Comparison of ENCODE assay signal across 30 cellular contexts in genomic region chr2:61566566-61566965, GRCh38.
"Had no signal": no experiment of that assay in that cellular context is flagged by ENCODE, and none has a peak within 500 bp of the region (broad histone marks: within the 10 kb centered on the region; RNA-seq: fewer than 3 reads in every experiment).

No MANE protein-coding gene starts in this region.

- H3K36me3 ChIP-seq: esophagus muscularis mucosa, gastrocnemius medialis, heart left ventricle, left lung, neutrophil, pancreas, right atrium auricular region, thoracic aorta, tibial nerve, upper lobe of left lung had no signal

- H3K27ac Mint-ChIP-seq: endodermal cell; mesothelial cell of epicardium; natural killer cell treated with Interleukin-12 subunit alpha and Interleukin-12 subunit beta and Interleukin-15 and Interleukin-18, amount 100 ng/mL, for 72 hours; progenitor cell of endocrine pancreas; stimulated activated memory B cell treated with anti-CD40 and anti-IgM and Interleukin-4, amounts not matched to agents 10 μg/mL and 1 μg/mL and 100 μg/mL, for 72 hours had no signal

- H3K79me2 ChIP-seq: hepatocyte had no signal

- H3K4me1 ChIP-seq: esophagus muscularis mucosa, gastrocnemius medialis, heart left ventricle, left lung, pancreas, right atrium auricular region, tibial nerve, upper lobe of left lung had no signal

- H3K27ac ChIP-seq: esophagus muscularis mucosa, gastrocnemius medialis, heart left ventricle, hepatocyte, left lung, neutrophil, pancreas, right atrium auricular region, thoracic aorta, tibial nerve, upper lobe of left lung had no signal

- H3K9me3 Mint-ChIP-seq: central memory CD8-positive, alpha-beta T cell; mesothelial cell of epicardium; natural killer cell treated with Interleukin-12 subunit alpha and Interleukin-12 subunit beta and Interleukin-15 and Interleukin-18, amount 100 ng/mL, for 72 hours; neural crest cell; stimulated activated memory B cell treated with anti-CD40 and anti-IgM and Interleukin-4, amounts not matched to agents 10 μg/mL and 1 μg/mL and 100 μg/mL, for 72 hours had no signal

- DNase-seq: cortex of kidney; effector CD8-positive, alpha-beta T cell; endodermal cell; gastrocnemius medialis; heart left ventricle; left cardiac atrium; left lung; mucosa of descending colon; naive B cell; pancreas; stimulated activated CD4-positive, alpha-beta T cell treated with anti-CD3 and anti-CD28 coated beads, Interleukin-2, amount 100 ng/mL, for 24 hours; stimulated activated CD4-positive, alpha-beta T cell treated with anti-CD3 and anti-CD28 coated beads, Interleukin-4, amount 100 ng/mL, for 4 hours; stimulated activated naive CD8-positive, alpha-beta T cell treated with anti-CD3 and anti-CD28 coated beads, Interleukin-15, Interleukin-2, amounts not matched to agents 100 U/mL and 50 U/mL, for 24 hours; substantia nigra; upper lobe of left lung had no signal

- H3K4me2 ChIP-seq: hepatocyte had no signal

- H3K4me3 ChIP-seq: esophagus muscularis mucosa, gastrocnemius medialis, heart left ventricle, hepatocyte, left lung, mucosa of descending colon, pancreas, right atrium auricular region, thoracic aorta, tibial nerve, upper lobe of left lung had no signal

- H3K9me3 ChIP-seq: esophagus muscularis mucosa, gastrocnemius medialis, heart left ventricle, left lung, mucosa of descending colon, neutrophil, pancreas, right atrium auricular region, thoracic aorta, tibial nerve, upper lobe of left lung had no signal

- FAIRE-seq: islet of Langerhans, pancreas, urothelium cell line had no signal

- H2AFZ ChIP-seq: hepatocyte had no signal

- H3K4me3 Mint-ChIP-seq: central memory CD8-positive, alpha-beta T cell; endodermal cell; mesothelial cell of epicardium; naive B cell; natural killer cell treated with Interleukin-12 subunit alpha and Interleukin-12 subunit beta and Interleukin-15 and Interleukin-18, amount 100 ng/mL, for 72 hours; neural crest cell; stimulated activated memory B cell treated with anti-CD40 and anti-IgM and Interleukin-4, amounts not matched to agents 10 μg/mL and 1 μg/mL and 100 μg/mL, for 72 hours had no signal

- H3K27me3 Mint-ChIP-seq: central memory CD8-positive, alpha-beta T cell; progenitor cell of endocrine pancreas; stimulated activated memory B cell treated with anti-CD40 and anti-IgM and Interleukin-4, amounts not matched to agents 10 μg/mL and 1 μg/mL and 100 μg/mL, for 72 hours had no signal

- H3K36me3 Mint-ChIP-seq: mesothelial cell of epicardium; naive B cell; natural killer cell treated with Interleukin-12 subunit alpha and Interleukin-12 subunit beta and Interleukin-15 and Interleukin-18, amount 100 ng/mL, for 72 hours; stimulated activated memory B cell treated with anti-CD40 and anti-IgM and Interleukin-4, amounts not matched to agents 10 μg/mL and 1 μg/mL and 100 μg/mL, for 72 hours had no signal

- ATAC-seq: gastrocnemius medialis; heart left ventricle; left cardiac atrium; left lung; mucosa of descending colon; natural killer cell treated with Interleukin-12 subunit alpha and Interleukin-12 subunit beta and Interleukin-15 and Interleukin-18, amount 100 ng/mL, for 72 hours; pancreas; sciatic nerve; stimulated activated memory B cell treated with anti-CD40 and anti-IgM and Interleukin-4, amounts not matched to agents 10 μg/mL and 1 μg/mL and 100 μg/mL, for 72 hours; stimulated activated naive CD8-positive, alpha-beta T cell treated with anti-CD3 and anti-CD28 coated beads, Interleukin-15, Interleukin-2, amounts not matched to agents 100 U/mL and 50 U/mL, for 24 hours had no signal

- H3K27me3 ChIP-seq: esophagus muscularis mucosa, gastrocnemius medialis, heart left ventricle, hepatocyte, left lung, pancreas, right atrium auricular region, tibial nerve, upper lobe of left lung had no signal

- H3K4me1 Mint-ChIP-seq: central memory CD8-positive, alpha-beta T cell; endodermal cell; mesothelial cell of epicardium; naive B cell; neural crest cell; stimulated activated memory B cell treated with anti-CD40 and anti-IgM and Interleukin-4, amounts not matched to agents 10 μg/mL and 1 μg/mL and 100 μg/mL, for 72 hours had no signal
